9 cellular contexts compared by ENCODE assay signal in the genomic region with DNA sequence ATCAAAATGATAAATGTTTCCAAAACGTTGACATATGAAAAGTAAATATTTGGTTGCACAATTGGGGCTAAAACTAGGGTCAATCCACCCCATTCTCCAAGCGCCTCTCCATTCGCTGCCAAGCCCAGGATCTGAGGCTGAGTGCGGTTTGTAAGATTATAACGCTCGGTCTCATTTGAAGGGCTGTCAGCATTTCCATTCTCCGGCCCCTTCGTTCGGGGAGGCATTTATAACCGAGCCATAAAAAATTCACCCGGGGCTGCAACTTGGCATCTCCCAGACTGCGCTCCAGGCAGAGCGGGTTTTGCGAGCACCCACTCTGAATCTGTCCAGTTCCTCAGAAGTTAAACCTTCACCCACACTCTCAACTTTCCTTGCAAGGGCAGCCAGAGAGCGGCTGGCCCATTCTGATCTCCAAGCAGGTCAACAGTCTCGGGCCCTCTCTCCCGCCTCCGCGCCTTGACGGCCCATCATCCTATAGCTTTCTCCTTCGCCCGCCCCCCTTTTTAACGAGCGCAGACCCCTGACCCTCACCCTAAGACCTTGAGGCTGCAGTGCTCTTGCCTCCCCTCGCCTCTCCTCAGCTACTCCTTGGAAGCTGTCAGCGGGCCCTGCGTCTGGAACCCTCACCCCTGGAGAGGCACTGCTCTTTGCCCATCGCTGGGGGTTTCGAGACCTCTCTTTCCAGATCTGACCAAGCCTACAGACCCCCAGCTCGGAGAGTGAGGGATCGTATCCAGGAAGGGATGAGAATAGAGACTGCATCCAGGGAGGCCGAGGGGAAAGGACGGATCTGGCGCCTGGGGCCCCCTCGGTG. TPM values are rescaled to one million over a fixed set of nuclear protein-coding genes. Genes with fewer than 3 reads are reported as not detected.
DNase-seq lines count a peak whose midpoint lies in the region; ATAC-seq, FAIRE-seq and TF ChIP-seq lines count a peak whose summit lies in the region.
"Had no signal": no experiment of that assay in that cellular context is flagged by ENCODE, and none has a peak within 500 bp of the region (broad histone marks: within the 10 kb centered on the region; RNA-seq: fewer than 3 reads in every experiment).

No MANE protein-coding gene starts in this region.

- peaks cover 9 to 14% (median 14%) of the 10 kb centered on the region in 3 donors for H3K4me1 Mint-ChIP-seq in T-cell

- CTCF ChIA-PET in A549 (lab: Yijun Ruan, JAX) (interaction anchor here (0.6 to 5.7 kb wide), 17 partner anchors 7 to 312 kb away, joined by 3 to 53 read pairs (median 7); no protein-coding TSS in a partner anchor), RWPE1 (lab: Yijun Ruan, JAX) (interaction anchor here (0.6 to 1.1 kb wide), 2 partner anchors 40 to 312 kb away, joined by 3 to 5 read pairs; no protein-coding TSS in a partner anchor), T-cell (lab: Charles Lee) (no interaction called here)

- peaks cover 56% of the 10 kb centered on the region for H3K4me1 ChIP-seq in A549

- H3K9me3 Mint-ChIP-seq in T-cell, result no peaks in the 10 kb centered on the region
- H3K9me3 Mint-ChIP-seq: dendritic cell treated with granulocyte-macrophage colony-stimulating factor and Interleukin-4, amounts not matched to agents 40 ng/mL and 50 ng/mL, for 4 days had no signal

- ATAC-seq in A549, result peak; percentile 12 to 42; a peak in 5 of 6 replicates
- peak; percentile 35 for ATAC-seq in omental fat pad (ENCODE audit: low FRiP score)
- no peak for ATAC-seq in HG02798 (IDR thresholded peaks at IDR 0.05; ENCODE audit: poor library complexity, unreplicated experiment)
- no peak for ATAC-seq in T-cell (replicated peaks in 1 of 4)
- no peak for ATAC-seq in GM21367 (IDR thresholded peaks at IDR 0.05; ENCODE audit: unreplicated experiment)

- no peak for TF ChIP-seq POLR2A in A549 (IDR thresholded peaks at IDR 0.05; ENCODE audit: low read length)

- no peaks in the 10 kb centered on the region for H3K9me3 ChIP-seq in A549

- H3K27ac ChIP-seq in A549 (peak overlapping the region; percentile 85 to 99), RWPE1 (peak overlapping the region; percentile 59)

- no peak overlapping the region for H3K4me3 Mint-ChIP-seq in T-cell
- H3K4me3 Mint-ChIP-seq: dendritic cell treated with granulocyte-macrophage colony-stimulating factor and Interleukin-4, amounts not matched to agents 40 ng/mL and 50 ng/mL, for 4 days had no signal

- no peak for TF ChIP-seq RAD21 in A549 (conservative IDR thresholded peaks at IDR 0.05 in 1 of 2, IDR thresholded peaks at IDR 0.05 in 1 of 2)

- DNase-seq in A549 (ENCODE audit: low read depth in 1 of 2, low spot score in 1 of 2), result peak; percentile 32 to 36
- DNase-seq in RWPE1 (ENCODE audit: low spot score), result no peak
- peak; percentile 83 for DNase-seq in fibroblast of the aortic adventitia (ENCODE audit: low read depth)
- no peak for DNase-seq in omental fat pad (ENCODE audit: low spot score)
- DNase-seq in T-cell, result no peak
- no peak for DNase-seq in occipital lobe (lab: John Stamatoyannopoulos, UW)

- no peak for FAIRE-seq in A549 (lab: Jason Lieb, UNC)

- peaks cover 39 to 50% of the 10 kb centered on the region in 2 donors for H3K27me3 Mint-ChIP-seq in T-cell

- no peaks in the 10 kb centered on the region for H3K36me3 Mint-ChIP-seq in T-cell

- WGBS in A549 (ENCODE audit: missing lambda C conversion rate), result 12% methylated on average over 34 of the region's 35 CpGs

- H3K4me3 ChIP-seq in A549 (peak overlapping the region; percentile 76), fibroblast of the aortic adventitia (ENCODE audit: low read depth, low read length) (peak overlapping the region; percentile 86)

- no peak overlapping the region for H3K27ac Mint-ChIP-seq in T-cell
- H3K27ac Mint-ChIP-seq: dendritic cell treated with granulocyte-macrophage colony-stimulating factor and Interleukin-4, amounts not matched to agents 40 ng/mL and 50 ng/mL, for 4 days had no signal

- no peak for TF ChIP-seq CTCF in A549 (IDR thresholded peaks at IDR 0.05)
- TF ChIP-seq CTCF in RWPE1 (conservative IDR thresholded peaks at IDR 0.05; ENCODE audit: low read depth), result no peak
- no peak for TF ChIP-seq CTCF in fibroblast of the aortic adventitia (IDR thresholded peaks at IDR 0.05; ENCODE audit: insufficient read depth, low read length)
- TF ChIP-seq CTCF in omental fat pad (IDR thresholded peaks at IDR 0.05), result no peak

- TF ChIP-seq EP300 in A549 (IDR thresholded peaks at IDR 0.05), result no peak

- POLR2A ChIA-PET in A549 (lab: Yijun Ruan, JAX), result interaction anchor here (1.6 to 3.0 kb wide), 2 partner anchors 51 to 310 kb away, joined by 7 to 21 read pairs; no protein-coding TSS in a partner anchor
- POLR2A ChIA-PET in RWPE1 (lab: Yijun Ruan, JAX; ENCODE audit: low non-redundant PET), result no interaction called here
- POLR2A ChIA-PET in T-cell (lab: Charles Lee), result no interaction called here

- peak overlapping the region; percentile 88 for H3K4me2 ChIP-seq in A549

TF ChIP-seq in A549, 52 proteins besides CTCF, POLR2A, EP300 and RAD21:
- TF ChIP-seq CEBPB (IDR thresholded peaks at IDR 0.05), result peak; percentile 10 to 63; a peak in 2 of 4 replicates
- TF ChIP-seq EHF (CRISPR knock-in tag; IDR thresholded peaks at IDR 0.05), result no peak

RNA-seq across cellular contexts. Expression of a gene that starts 1.1 kb away (rescaled TPM):
- polyA plus RNA-seq in A549 (2011; rRNA removed), result 12.7 and 22.7 TPM in 2 replicates
- polyA plus RNA-seq in A549 (2012; cell fraction: cytosol; rRNA removed), result 42.0 and 46.9 TPM in 2 replicates
- 77.7 and 91.2 TPM in 2 replicates for polyA plus RNA-seq in A549 (2012; cell fraction: nucleus; rRNA removed)
- 18.3 to 22.9 TPM (median 21.2 TPM) in 3 replicates for polyA plus RNA-seq in A549 (2017; fragmentation: RNase III; extraction: RNeasy Plus Mini Kit Qiagen cat#74134 plus additional on column Dnase treatment)
- 55.8 and 61.8 TPM in 2 replicates for polyA minus RNA-seq in A549 (2011; rRNA and poly(A)+ RNA removed)
- 52.5 and 65.3 TPM in 2 replicates for total RNA-seq in fibroblast of the aortic adventitia (ENCODE audit: low replicate concordance)
- 10 to 100 TPM; 46.3 to 89.0 (median 68.0) TPM for total RNA-seq in omental fat pad
- total RNA-seq in T-cell, result under 1 TPM in 3 of 5 donors, not detected in 2; 0.13 to 0.32 (median 0.13) TPM
- total RNA-seq in occipital lobe, result 0.78 TPM

Comparison
In these comparisons a context has a peak if more than half of its experiments do, and no peak if none do; other contexts are left out.
1. ATAC-seq: peak in A549 (2 of 2) and omental fat pad (single experiment); none in HG02798 (single experiment), T-cell (0 of 4) and GM21367 (single experiment).
2. DNase-seq: peak in A549 (2 of 2) and fibroblast of the aortic adventitia (single experiment); none in RWPE1 (single experiment), omental fat pad (single experiment), T-cell (0 of 34) and occipital lobe (single experiment).
3. RNA of a gene that starts 1.1 kb away (total RNA-seq): 46.3 to 89.0 TPM in omental fat pad and 52.5 to 65.3 TPM in fibroblast of the aortic adventitia; 0.78 TPM in occipital lobe (single experiment) and 0.13 to 0.32 TPM in T-cell; every median in the first group is over 10 times any median in the second.
4. CTCF ChIA-PET loops: an anchor here in A549 (0.6 to 5.7 kb wide) and RWPE1 (0.6 to 1.1 kb wide); none called in T-cell.